28 cellular contexts compared by ENCODE assay signal in the genomic region with DNA sequence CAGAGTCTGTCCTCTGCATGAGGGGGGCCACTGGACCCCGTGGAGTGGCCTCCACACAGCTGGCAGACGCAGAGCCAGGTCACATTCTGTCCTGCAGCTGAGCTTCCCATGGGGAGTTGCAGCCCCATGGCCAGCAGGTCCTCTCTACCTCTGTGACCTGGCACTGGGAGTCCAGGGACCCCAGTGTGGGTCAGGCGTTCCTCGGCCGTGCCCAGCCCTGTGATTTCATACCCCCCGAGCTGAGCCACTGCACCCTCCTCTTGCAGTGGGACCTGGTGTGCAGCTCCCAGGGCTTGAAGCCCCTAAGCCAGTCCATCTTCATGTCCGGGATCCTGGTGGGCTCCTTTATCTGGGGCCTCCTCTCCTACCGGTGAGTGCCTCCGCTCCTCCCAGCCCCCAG. TPM values are rescaled to one million over a fixed set of nuclear protein-coding genes. Genes with fewer than 3 reads are reported as not detected.
"Had no signal": no experiment of that assay in that cellular context is flagged by ENCODE, and none has a peak within 500 bp of the region (broad histone marks: within the 10 kb centered on the region; RNA-seq: fewer than 3 reads in every experiment).

No MANE protein-coding gene starts in this region.

- H3K27me3 Mint-ChIP-seq: activated naive CD8-positive, alpha-beta T cell treated with anti-CD3 and anti-CD28 coated beads, Interleukin-2, amount 10 ng/mL, durations not matched to agents 7 days and 5 days had no signal

- H3K36me3 Mint-ChIP-seq: activated CD4-positive, alpha-beta memory T cell treated with anti-CD3 and anti-CD28 coated beads for 36 hours; activated naive CD8-positive, alpha-beta T cell treated with anti-CD3 and anti-CD28 coated beads, Interleukin-2, amount 10 ng/mL, durations not matched to agents 7 days and 5 days; mesothelial cell of epicardium; naive thymus-derived CD8-positive, alpha-beta T cell; stimulated activated memory B cell treated with anti-CD40 and anti-IgM and Interleukin-4, amounts not matched to agents 10 μg/mL and 1 μg/mL and 100 μg/mL, for 72 hours had no signal

- ATAC-seq: activated T-cell treated with anti-CD3 and anti-CD28 coated beads, Interleukin-2, amount 50 U/mL, for 72 hours; heart left ventricle; left lobe of liver; naive thymus-derived CD8-positive, alpha-beta T cell; right lobe of liver; stimulated activated memory B cell treated with anti-CD40 and anti-IgM and Interleukin-4, amounts not matched to agents 10 μg/mL and 1 μg/mL and 100 μg/mL, for 72 hours had no signal

- H3K27ac Mint-ChIP-seq: activated CD4-positive, alpha-beta memory T cell treated with anti-CD3 and anti-CD28 coated beads for 36 hours; activated naive CD4-positive, alpha-beta T cell treated with anti-CD3 and anti-CD28 coated beads for 36 hours; activated naive CD8-positive, alpha-beta T cell treated with anti-CD3 and anti-CD28 coated beads, Interleukin-2, amount 10 ng/mL, durations not matched to agents 7 days and 5 days; activated T-cell treated with anti-CD3 and anti-CD28 coated beads, Interleukin-2, amount 50 U/mL, for 72 hours; mesothelial cell of epicardium; stimulated activated memory B cell treated with anti-CD40 and anti-IgM and Interleukin-4, amounts not matched to agents 10 μg/mL and 1 μg/mL and 100 μg/mL, for 72 hours had no signal

- H3K27ac ChIP-seq: heart left ventricle, right lobe of liver, stomach, suprapubic skin, tibial nerve had no signal

- H3K4me3 ChIP-seq: heart left ventricle, lung, right lobe of liver, stomach, suprapubic skin, tibial nerve had no signal

- H3K9me3 Mint-ChIP-seq: activated CD4-positive, alpha-beta memory T cell treated with anti-CD3 and anti-CD28 coated beads for 36 hours; activated naive CD4-positive, alpha-beta T cell treated with anti-CD3 and anti-CD28 coated beads for 36 hours; activated naive CD8-positive, alpha-beta T cell treated with anti-CD3 and anti-CD28 coated beads, Interleukin-2, amount 10 ng/mL, durations not matched to agents 7 days and 5 days; activated T-cell treated with anti-CD3 and anti-CD28 coated beads, Interleukin-2, amount 50 U/mL, for 72 hours; mesothelial cell of epicardium; naive thymus-derived CD8-positive, alpha-beta T cell; stimulated activated memory B cell treated with anti-CD40 and anti-IgM and Interleukin-4, amounts not matched to agents 10 μg/mL and 1 μg/mL and 100 μg/mL, for 72 hours had no signal

- H3K4me3 Mint-ChIP-seq: activated CD4-positive, alpha-beta memory T cell treated with anti-CD3 and anti-CD28 coated beads for 36 hours; activated naive CD4-positive, alpha-beta T cell treated with anti-CD3 and anti-CD28 coated beads for 36 hours; activated naive CD8-positive, alpha-beta T cell treated with anti-CD3 and anti-CD28 coated beads, Interleukin-2, amount 10 ng/mL, durations not matched to agents 7 days and 5 days; activated T-cell treated with anti-CD3 and anti-CD28 coated beads, Interleukin-2, amount 50 U/mL, for 72 hours; mesothelial cell of epicardium; naive thymus-derived CD8-positive, alpha-beta T cell; stimulated activated memory B cell treated with anti-CD40 and anti-IgM and Interleukin-4, amounts not matched to agents 10 μg/mL and 1 μg/mL and 100 μg/mL, for 72 hours had no signal

- H3K36me3 ChIP-seq: heart left ventricle, right lobe of liver, stomach, suprapubic skin, tibial nerve had no signal

- DNase-seq: activated CD4-positive, alpha-beta memory T cell treated with anti-CD3 and anti-CD28 coated beads for 36 hours; activated CD4-positive, alpha-beta T cell treated with anti-CD3 and anti-CD28 coated beads for 48 hours; activated CD4-positive, CD25-positive, alpha-beta regulatory T cell; activated effector memory CD4-positive, alpha-beta T cell treated with Interleukin-2 at 50 U/mL for 16 hours; activated naive CD4-positive, alpha-beta T cell treated with anti-CD3 and anti-CD28 coated beads for 36 hours; activated naive CD8-positive, alpha-beta T cell treated with anti-CD3 and anti-CD28 coated beads, Interleukin-2, amount 10 ng/mL, durations not matched to agents 7 days and 5 days; activated T-cell treated with anti-CD3 and anti-CD28 coated beads, Interleukin-2, amount 50 U/mL, for 72 hours; amniotic stem cell; cortex of kidney; heart left ventricle; naive thymus-derived CD8-positive, alpha-beta T cell; occipital lobe; small intestine; stimulated activated CD4-positive, alpha-beta T cell treated with anti-CD3 and anti-CD28 coated beads, Interleukin-15, amount 100 ng/mL, for 24 hours; stomach; T-helper 9 cell had no signal

- H3K9me3 ChIP-seq: heart left ventricle, right lobe of liver, stomach, suprapubic skin, tibial nerve had no signal

- H3K27me3 ChIP-seq: right lobe of liver, tibial nerve had no signal

RNA-seq across cellular contexts. Expression of gene SLC22A11, which starts 3.1 kb away (rescaled TPM):
- total RNA-seq: activated CD4-positive, alpha-beta memory T cell treated with anti-CD3 and anti-CD28 coated beads for 36 hours; activated naive CD8-positive, alpha-beta T cell treated with anti-CD3 and anti-CD28 coated beads, Interleukin-2, amount 10 ng/mL, durations not matched to agents 7 days and 5 days; activated T-cell treated with anti-CD3 and anti-CD28 coated beads, Interleukin-2, amount 50 U/mL, for 72 hours; bronchial epithelial cell; fibroblast of villous mesenchyme; heart left ventricle; lung; naive thymus-derived CD8-positive, alpha-beta T cell; occipital lobe; stomach; suprapubic skin; T-helper 1 cell treated with Interleukin-12 subunit alpha and Interleukin-12 subunit beta and Interleukin-4 antibody, amounts not matched to agents 30 ng/mL and 1 ng/mL, for 36 hours; tibial nerve had no signal
- polyA plus RNA-seq: heart left ventricle; keratinocyte; naive thymus-derived CD8-positive, alpha-beta T cell; stomach had no signal

RNA-seq across cellular contexts. Expression of gene SLC22A12, which starts 32.2 kb away (rescaled TPM):
- total RNA-seq: activated CD4-positive, alpha-beta memory T cell treated with anti-CD3 and anti-CD28 coated beads for 36 hours; activated naive CD4-positive, alpha-beta T cell treated with anti-CD3 and anti-CD28 coated beads for 36 hours; activated naive CD8-positive, alpha-beta T cell treated with anti-CD3 and anti-CD28 coated beads, Interleukin-2, amount 10 ng/mL, durations not matched to agents 7 days and 5 days; activated T-cell treated with anti-CD3 and anti-CD28 coated beads, Interleukin-2, amount 50 U/mL, for 72 hours; bronchial epithelial cell; epithelial cell of proximal tubule; fibroblast of villous mesenchyme; heart left ventricle; left lobe of liver; lung; mesothelial cell of epicardium; naive thymus-derived CD8-positive, alpha-beta T cell; occipital lobe; stomach; suprapubic skin; T-helper 1 cell treated with Interleukin-12 subunit alpha and Interleukin-12 subunit beta and Interleukin-4 antibody, amounts not matched to agents 30 ng/mL and 1 ng/mL, for 36 hours had no signal
- polyA plus RNA-seq: heart left ventricle; keratinocyte; lung; naive thymus-derived CD8-positive, alpha-beta T cell; small intestine; stomach had no signal
